Comparison of ENCODE assay signal across 9 cellular contexts in genomic region chr2:218217366-218218309, GRCh38. TPM values are rescaled to one million over a fixed set of nuclear protein-coding genes. Genes with fewer than 3 reads are reported as not detected.
DNase-seq lines count a peak whose midpoint lies in the region; ATAC-seq and TF ChIP-seq lines count a peak whose summit lies in the region.
"Had no signal": no experiment of that assay in that cellular context is flagged by ENCODE, and none has a peak within 500 bp of the region (broad histone marks: within the 10 kb centered on the region; RNA-seq: fewer than 3 reads in every experiment).

No MANE protein-coding gene starts in this region.

- H3K4me3 Mint-ChIP-seq in Caco-2 (ENCODE audit: unreplicated experiment): peak overlapping the region; percentile 93
- peak overlapping the region; percentile 100 for H3K4me3 Mint-ChIP-seq in activated CD4-positive, alpha-beta T cell treated with anti-CD3 and anti-CD28 coated beads, Interleukin-2, amount 10 ng/mL, durations not matched to agents 7 days and 5 days
- peak overlapping the region; percentile 95 for H3K4me3 Mint-ChIP-seq in dendritic cell treated with granulocyte-macrophage colony-stimulating factor and Interleukin-4, amounts not matched to agents 40 ng/mL and 50 ng/mL, for 4 days

- no peak for TF ChIP-seq CTCF in Caco-2 (IDR thresholded peaks at IDR 0.05; ENCODE audit: insufficient read depth in 1 of 2, low read depth in 1 of 2, low read length in 1 of 2, severe bottlenecking in 1 of 2, unreplicated experiment in 1 of 2)

- DNase-seq in Caco-2 (peak; percentile 56 to 61), LHCN-M2 (ENCODE audit: low read depth) (peak; percentile 31), lung microvascular endothelial cell (ENCODE audit: low read depth in 2 of 2) (peak; percentile 44 to 46)
- peak; percentile 70 for DNase-seq in activated CD4-positive, alpha-beta T cell treated with anti-CD3 and anti-CD28 coated beads, Interleukin-2, amount 10 ng/mL, durations not matched to agents 7 days and 5 days
- peak; percentile 52 to 71 (median 58) for DNase-seq in stimulated activated CD4-positive, alpha-beta T cell treated with anti-CD3 and anti-CD28 coated beads, TNF-alpha, amount 100 ng/mL, for 48 hours (ENCODE audit: low read depth in 3 of 3)

- no peaks in the 10 kb centered on the region for H3K27me3 ChIP-seq in Caco-2 (replicated peaks; ENCODE audit: control insufficient read depth, insufficient read depth, low read length)

- intact Hi-C loops in Caco-2 (cut with micrococcal nuclease; ENCODE audit: unreplicated experiment): loop anchor here (1.0 kb wide), 2 partner anchors 12 to 53 kb away; partner anchors contain the start of genes AAMP and PNKD
- intact Hi-C loops in dendritic cell treated with granulocyte-macrophage colony-stimulating factor and Interleukin-4, amounts not matched to agents 40 ng/mL and 50 ng/mL, for 4 days (cut with micrococcal nuclease): loop anchor here (1.0 to 5.0 kb wide), 2 partner anchors 12 to 40 kb away; no protein-coding TSS in a partner anchor

- no peaks in the 10 kb centered on the region for H3K9me3 ChIP-seq in Caco-2

- no peaks in the 10 kb centered on the region for H3K9me3 Mint-ChIP-seq in Caco-2 (ENCODE audit: unreplicated experiment)
- no peaks in the 10 kb centered on the region for H3K9me3 Mint-ChIP-seq in activated CD4-positive, alpha-beta T cell treated with anti-CD3 and anti-CD28 coated beads, Interleukin-2, amount 10 ng/mL, durations not matched to agents 7 days and 5 days
- no peaks in the 10 kb centered on the region for H3K9me3 Mint-ChIP-seq in dendritic cell treated with granulocyte-macrophage colony-stimulating factor and Interleukin-4, amounts not matched to agents 40 ng/mL and 50 ng/mL, for 4 days

- H3K27me3 Mint-ChIP-seq in Caco-2 (ENCODE audit: insufficient read depth, unreplicated experiment): no peaks in the 10 kb centered on the region
- H3K27me3 Mint-ChIP-seq in activated CD4-positive, alpha-beta T cell treated with anti-CD3 and anti-CD28 coated beads, Interleukin-2, amount 10 ng/mL, durations not matched to agents 7 days and 5 days: no peaks in the 10 kb centered on the region
- H3K27me3 Mint-ChIP-seq in dendritic cell treated with granulocyte-macrophage colony-stimulating factor and Interleukin-4, amounts not matched to agents 40 ng/mL and 50 ng/mL, for 4 days: no peaks in the 10 kb centered on the region

- H3K36me3 Mint-ChIP-seq in Caco-2 (ENCODE audit: insufficient read depth, unreplicated experiment): peaks cover 32% of the 10 kb centered on the region
- H3K36me3 Mint-ChIP-seq in activated CD4-positive, alpha-beta T cell treated with anti-CD3 and anti-CD28 coated beads, Interleukin-2, amount 10 ng/mL, durations not matched to agents 7 days and 5 days (ENCODE audit: low read depth): peaks cover 49% of the 10 kb centered on the region
- peaks cover 60% of the 10 kb centered on the region for H3K36me3 Mint-ChIP-seq in dendritic cell treated with granulocyte-macrophage colony-stimulating factor and Interleukin-4, amounts not matched to agents 40 ng/mL and 50 ng/mL, for 4 days (ENCODE audit: low read depth)

- peaks cover 26% of the 10 kb centered on the region for H3K4me1 Mint-ChIP-seq in Caco-2 (ENCODE audit: low read depth, unreplicated experiment)
- peaks cover 50% of the 10 kb centered on the region for H3K4me1 Mint-ChIP-seq in activated CD4-positive, alpha-beta T cell treated with anti-CD3 and anti-CD28 coated beads, Interleukin-2, amount 10 ng/mL, durations not matched to agents 7 days and 5 days
- H3K4me1 Mint-ChIP-seq in dendritic cell treated with granulocyte-macrophage colony-stimulating factor and Interleukin-4, amounts not matched to agents 40 ng/mL and 50 ng/mL, for 4 days (ENCODE audit: low read depth): peaks cover 54% of the 10 kb centered on the region

- H3K4me1 ChIP-seq in Caco-2: peaks cover 36% of the 10 kb centered on the region

- 0 out of 2 replicates have a peak, but pooled peaks cover 2% of the 10 kb centered on the region for H3K36me3 ChIP-seq in Caco-2 (ENCODE audit: control insufficient read depth, insufficient read depth, low read length)

- H3K27ac Mint-ChIP-seq in Caco-2 (ENCODE audit: unreplicated experiment): peak overlapping the region; percentile 92
- peak overlapping the region; percentile 94 for H3K27ac Mint-ChIP-seq in activated CD4-positive, alpha-beta T cell treated with anti-CD3 and anti-CD28 coated beads, Interleukin-2, amount 10 ng/mL, durations not matched to agents 7 days and 5 days
- H3K27ac Mint-ChIP-seq in dendritic cell treated with granulocyte-macrophage colony-stimulating factor and Interleukin-4, amounts not matched to agents 40 ng/mL and 50 ng/mL, for 4 days: peak overlapping the region; percentile 99

- H3K4me3 ChIP-seq in Caco-2 (ENCODE audit: low read depth, low read length): peak overlapping the region; percentile 87

- BruUV-seq in Caco-2 (replicated peaks; lab: Mats Ljungman, UMichigan): TSS peak; percentile 29

- POLR2A ChIA-PET in Caco-2 (lab: Charles Lee): interaction anchor here (1.0 to 1.2 kb wide), 3 partner anchors 13 to 76 kb away, joined by 3 to 6 read pairs (median 6); no protein-coding TSS in a partner anchor
- POLR2A ChIA-PET in activated CD4-positive, alpha-beta T cell treated with anti-CD3 and anti-CD28 coated beads, Interleukin-2, amount 10 ng/mL, durations not matched to agents 7 days and 5 days (lab: Charles Lee): no interaction called here

- CTCF ChIA-PET in Caco-2 (lab: Charles Lee): interaction anchor here (1.6 kb wide), 1 partner anchor 13 kb away, joined by 7 read pairs; no protein-coding TSS in a partner anchor
- CTCF ChIA-PET in activated CD4-positive, alpha-beta T cell treated with anti-CD3 and anti-CD28 coated beads, Interleukin-2, amount 10 ng/mL, durations not matched to agents 7 days and 5 days (lab: Charles Lee): interaction anchor here (1.7 kb wide), 1 partner anchor 16 kb away, joined by 3 read pairs; no protein-coding TSS in a partner anchor

- ATAC-seq in GM21515 (IDR thresholded peaks at IDR 0.05; ENCODE audit: unreplicated experiment): peak; percentile 27
- no peak for ATAC-seq in HG02840 (IDR thresholded peaks at IDR 0.05; ENCODE audit: low FRiP score, unreplicated experiment)

RNA-seq across cellular contexts. Expression of gene ARPC2, which starts 0.6 kb away (rescaled TPM):
- total RNA-seq in Caco-2 (2022) (284 and 290 TPM in 2 replicates), LHCN-M2 (2014; rRNA removed) (499 and 526 TPM in 2 replicates), lung microvascular endothelial cell (213 and 281 TPM in 2 replicates)
- 486 TPM for polyA plus RNA-seq in LHCN-M2 (2012)
- 100 to 1,000 TPM; 708 to 729 TPM for total RNA-seq in activated CD4-positive, alpha-beta T cell treated with anti-CD3 and anti-CD28 coated beads, Interleukin-2, amount 10 ng/mL, durations not matched to agents 7 days and 5 days

RNA-seq across cellular contexts. Expression of gene GPBAR1, which starts 43.2 kb away (rescaled TPM):
- 0.29 and 0.44 TPM in 2 replicates for total RNA-seq in Caco-2 (2022)
- 0.06 TPM in 1 of 2 replicates, not detected in the other for total RNA-seq in LHCN-M2 (2014; rRNA removed)
- 0.07 TPM for polyA plus RNA-seq in LHCN-M2 (2012)
- total RNA-seq in activated CD4-positive, alpha-beta T cell treated with anti-CD3 and anti-CD28 coated beads, Interleukin-2, amount 10 ng/mL, durations not matched to agents 7 days and 5 days: 1 to 10 TPM; 1.0 to 1.2 TPM
- total RNA-seq in lung microvascular endothelial cell: under 0.01 TPM in 1 of 2 replicates, not detected in the other

RNA-seq across cellular contexts. Expression of gene CXCR1, which starts 50.9 kb away (rescaled TPM):
- total RNA-seq in Caco-2 (2022): not detected in 2 replicates
- not detected in 2 replicates for total RNA-seq in LHCN-M2 (2014; rRNA removed)
- not detected for polyA plus RNA-seq in LHCN-M2 (2012)
- 1 to 10 TPM in 1 of 2 experiments, under 1 TPM in 1; 0.99 to 1.1 TPM for total RNA-seq in activated CD4-positive, alpha-beta T cell treated with anti-CD3 and anti-CD28 coated beads, Interleukin-2, amount 10 ng/mL, durations not matched to agents 7 days and 5 days
- total RNA-seq in lung microvascular endothelial cell: not detected in 2 replicates
- total RNA-seq: glomerular endothelial cell had no signal

RNA-seq across cellular contexts. Expression of gene AAMP, which starts 52.3 kb away (rescaled TPM):
- 118 and 125 TPM in 2 replicates for total RNA-seq in Caco-2 (2022)
- 168 and 170 TPM in 2 replicates for total RNA-seq in LHCN-M2 (2014; rRNA removed)
- polyA plus RNA-seq in LHCN-M2 (2012): 96.2 TPM
- 10 to 100 TPM; 42.3 to 51.1 TPM for total RNA-seq in activated CD4-positive, alpha-beta T cell treated with anti-CD3 and anti-CD28 coated beads, Interleukin-2, amount 10 ng/mL, durations not matched to agents 7 days and 5 days
- 111 and 116 TPM in 2 replicates for total RNA-seq in lung microvascular endothelial cell

RNA-seq across cellular contexts. Expression of gene PNKD, which starts 52.7 kb away (rescaled TPM):
- total RNA-seq in Caco-2 (2022): 39.2 and 42.9 TPM in 2 replicates
- total RNA-seq in LHCN-M2 (2014; rRNA removed): 39.6 and 54.2 TPM in 2 replicates
- 117 TPM for polyA plus RNA-seq in LHCN-M2 (2012)
- total RNA-seq in activated CD4-positive, alpha-beta T cell treated with anti-CD3 and anti-CD28 coated beads, Interleukin-2, amount 10 ng/mL, durations not matched to agents 7 days and 5 days: 10 to 100 TPM; 34.0 to 39.1 TPM
- total RNA-seq in lung microvascular endothelial cell: 19.2 and 20.0 TPM in 2 replicates
